19 cellular contexts compared by ENCODE assay signal in genomic region chr13:76286178-76286577, GRCh38.
DNase-seq lines count a peak whose midpoint lies in the region; FAIRE-seq and TF ChIP-seq lines count a peak whose summit lies in the region.
"Had no signal": no experiment of that assay in that cellular context is flagged by ENCODE, and none has a peak within 500 bp of the region (broad histone marks: within the 10 kb centered on the region; RNA-seq: fewer than 3 reads in every experiment).

No MANE protein-coding gene starts in this region.

- POLR2A ChIA-PET in BJ (lab: Charles Lee), result no interaction called here

- no peak overlapping the region for H3K56ac ChIP-seq in mesendoderm (ENCODE audit: low read length)

- FAIRE-seq in astrocyte (lab: Jason Lieb, UNC) (no peak), kidney (lab: Jason Lieb, UNC) (no peak)
- FAIRE-seq: keratinocyte had no signal

- H3K79me2 ChIP-seq in astrocyte (ENCODE audit: insufficient read depth, low read length), result no peaks in the 10 kb centered on the region
- no peaks in the 10 kb centered on the region for H3K79me2 ChIP-seq in mesendoderm (ENCODE audit: control insufficient read depth, insufficient read depth, low read length)

- H2BK120ac ChIP-seq in mesendoderm (ENCODE audit: low read depth, low read length), result no peak overlapping the region

- no peaks in the 10 kb centered on the region for H3K36me3 Mint-ChIP-seq in astrocyte (ENCODE audit: low read depth, unreplicated experiment)

- H3K4me3 Mint-ChIP-seq in astrocyte (ENCODE audit: unreplicated experiment), result no peak overlapping the region
- H3K4me3 Mint-ChIP-seq: activated B cell treated with CpG ODN at 0.5 μM for 24 hours, GM23338, T-helper 17 cell had no signal

- H3K23ac ChIP-seq in mesendoderm (ENCODE audit: low read length), result no peak overlapping the region

- peak; percentile 55 for DNase-seq in BJ (ENCODE audit: low read depth)
- DNase-seq in astrocyte (ENCODE audit: low read depth), result peak; percentile 73
- DNase-seq in fibroblast of the aortic adventitia (ENCODE audit: low read depth), result peak; percentile 90
- DNase-seq in mesendoderm, result no peak
- no peak for DNase-seq in kidney
- no peak for DNase-seq in KBM-7
- no peak for DNase-seq in NCI-H1105 (lab: John Stamatoyannopoulos, UW)
- DNase-seq: activated B cell treated with CpG ODN at 0.5 μM for 24 hours; colonic mucosa; MV-4-11; NCI-H526 treated with DMSO at 0.1 percent for 48 hours; SIG-M5; sigmoid colon; stimulated activated CD4-positive, alpha-beta T cell treated with anti-CD3 and anti-CD28 coated beads, Interleukin-2, amount 100 ng/mL, for 48 hours; T-helper 17 cell had no signal

- H3K9me3 ChIP-seq in astrocyte (ENCODE audit: insufficient read depth, low read depth, low read length) (no peaks in the 10 kb centered on the region), skeletal muscle satellite cell (replicated peaks; ENCODE audit: low read length) (no peaks in the 10 kb centered on the region), kidney (ENCODE audit: control insufficient read depth in 1 of 2, low read length in 2 of 2) (no peaks in the 10 kb centered on the region)
- H3K9me3 ChIP-seq: colonic mucosa, sigmoid colon had no signal

- H2BK5ac ChIP-seq in mesendoderm (ENCODE audit: low read length), result no peak overlapping the region

- H3K4me3 ChIP-seq in BJ (ENCODE audit: low read depth, low read length) (no peak overlapping the region), astrocyte (ENCODE audit: insufficient read depth, low read depth, low read length) (no peak overlapping the region), fibroblast of the aortic adventitia (ENCODE audit: low read depth, low read length) (no peak overlapping the region), skeletal muscle satellite cell (ENCODE audit: low read length) (no peak overlapping the region), mesendoderm (ENCODE audit: low read length) (no peak overlapping the region), kidney (ENCODE audit: low read length in 2 of 2) (no peak overlapping the region)
- H3K4me3 ChIP-seq: BLaER1 treated with 17β-estradiol and CSF1 and Interleukin-3, amounts not matched to agents 10 nM and 100 nM; colonic mucosa; GM23338; sigmoid colon had no signal

- no CpG with 5 or more reads among the region's 4 CpGs for WGBS in mesendoderm (ENCODE audit: extremely low coverage, insufficient coverage, low lambda C conversion rate)

- H4K8ac ChIP-seq in mesendoderm (ENCODE audit: low read depth, low read length), result no peak overlapping the region

- H3K9ac ChIP-seq in astrocyte (ENCODE audit: low read length) (no peak overlapping the region), skeletal muscle satellite cell (ENCODE audit: low read depth, low read length) (peak overlapping the region; percentile 52), mesendoderm (ENCODE audit: low read length) (no peak overlapping the region), kidney (ENCODE audit: low read length in 2 of 2) (no peak overlapping the region)
- H3K9ac ChIP-seq: BLaER1 treated with 17β-estradiol and CSF1 and Interleukin-3, amounts not matched to agents 10 nM and 100 nM had no signal

- H3K4me1 ChIP-seq in astrocyte (ENCODE audit: insufficient read depth, low read length), result peaks cover 3% of the 10 kb centered on the region
- peaks cover 17% of the 10 kb centered on the region for H3K4me1 ChIP-seq in skeletal muscle satellite cell (ENCODE audit: control insufficient read depth, insufficient read depth, low read length)
- no peaks in the 10 kb centered on the region for H3K4me1 ChIP-seq in mesendoderm (ENCODE audit: control insufficient read depth, low read depth, low read length)
- no peaks in the 10 kb centered on the region for H3K4me1 ChIP-seq in kidney (ENCODE audit: control insufficient read depth in 1 of 2, insufficient read depth in 1 of 2, low read depth in 1 of 2, low read length in 2 of 2)
- H3K4me1 ChIP-seq: BLaER1 treated with 17β-estradiol and CSF1 and Interleukin-3, amounts not matched to agents 10 nM and 100 nM; colonic mucosa; sigmoid colon had no signal

- H3K27ac Mint-ChIP-seq in astrocyte (ENCODE audit: unreplicated experiment), result no peak overlapping the region
- H3K27ac Mint-ChIP-seq: activated B cell treated with CpG ODN at 0.5 μM for 24 hours, GM23338, T-helper 17 cell had no signal

- in situ Hi-C loops in KBM-7 (cut with MboI; ENCODE audit: low pct_unique_long_range_greater_than_20kb, low sequenced_read_pairs), result no loop called here

- no peaks in the 10 kb centered on the region for H3K36me3 ChIP-seq in BJ (ENCODE audit: control insufficient read depth, insufficient read depth, low read length)
- no peaks in the 10 kb centered on the region for H3K36me3 ChIP-seq in astrocyte (ENCODE audit: insufficient read depth, low read length)
- H3K36me3 ChIP-seq in skeletal muscle satellite cell (ENCODE audit: insufficient read depth, low read length), result no peaks in the 10 kb centered on the region
- no peaks in the 10 kb centered on the region for H3K36me3 ChIP-seq in mesendoderm (ENCODE audit: control insufficient read depth, insufficient read depth, low read length)
- no peaks in the 10 kb centered on the region for H3K36me3 ChIP-seq in kidney (ENCODE audit: control insufficient read depth in 1 of 2, insufficient read depth in 2 of 2, low read length in 2 of 2)
- H3K36me3 ChIP-seq: BLaER1 treated with 17β-estradiol and CSF1 and Interleukin-3, amounts not matched to agents 10 nM and 100 nM; colonic mucosa; sigmoid colon had no signal

- TF ChIP-seq CTCF in BJ (IDR thresholded peaks at IDR 0.05; ENCODE audit: insufficient read depth, low read depth, low read length), result no peak
- no peak for TF ChIP-seq CTCF in astrocyte (IDR thresholded peaks at IDR 0.05; ENCODE audit: insufficient read depth, low read depth, low read length)
- no peak for TF ChIP-seq CTCF in fibroblast of the aortic adventitia (IDR thresholded peaks at IDR 0.05; ENCODE audit: insufficient read depth, low read length)
- TF ChIP-seq CTCF in kidney (IDR thresholded peaks at IDR 0.05; ENCODE audit: borderline replicate concordance, extremely low read depth, insufficient read depth), result no peak

- intact Hi-C loops in kidney (cut with DNase I), result no loop called here

- H3K27ac ChIP-seq in astrocyte (ENCODE audit: low read depth, low read length) (no peak overlapping the region), mesendoderm (ENCODE audit: low read depth, low read length) (no peak overlapping the region), kidney (ENCODE audit: low read depth in 2 of 2, low read length in 2 of 2) (no peak overlapping the region)
- H3K27ac ChIP-seq: BLaER1 treated with 17β-estradiol and CSF1 and Interleukin-3, amounts not matched to agents 10 nM and 100 nM; colonic mucosa had no signal

- CTCF ChIA-PET in BJ (lab: Yijun Ruan, JAX), result no interaction called here

- no peaks in the 10 kb centered on the region for H4K20me1 ChIP-seq in astrocyte (ENCODE audit: insufficient read depth, low read length)
- H4K20me1 ChIP-seq: BLaER1 treated with 17β-estradiol and CSF1 and Interleukin-3, amounts not matched to agents 10 nM and 100 nM had no signal

- no peak overlapping the region for H4K5ac ChIP-seq in mesendoderm (ENCODE audit: low read length)

- H3K27me3 Mint-ChIP-seq in astrocyte (ENCODE audit: low read depth, unreplicated experiment), result no peaks in the 10 kb centered on the region
- H3K27me3 Mint-ChIP-seq: activated B cell treated with CpG ODN at 0.5 μM for 24 hours, T-helper 17 cell had no signal

- no peak overlapping the region for H2AFZ ChIP-seq in astrocyte (ENCODE audit: low read depth, low read length)
- H2AFZ ChIP-seq: GM23338 had no signal

- H2AK5ac ChIP-seq in mesendoderm (ENCODE audit: low read length), result no peak overlapping the region

- no peak overlapping the region for H3K18ac ChIP-seq in mesendoderm (ENCODE audit: low read length)

- H3K79me1 ChIP-seq in mesendoderm (ENCODE audit: low read length), result no peaks in the 10 kb centered on the region

- H3K4ac ChIP-seq in mesendoderm (ENCODE audit: low read depth, low read length), result no peak overlapping the region

- no peak overlapping the region for H2BK15ac ChIP-seq in mesendoderm (replicated peaks; ENCODE audit: low read depth)

- H3K27me3 ChIP-seq in BJ (ENCODE audit: control insufficient read depth, insufficient read depth, low read length) (no peaks in the 10 kb centered on the region), astrocyte (ENCODE audit: insufficient read depth, low read length) (no peaks in the 10 kb centered on the region), skeletal muscle satellite cell (ENCODE audit: control insufficient read depth, insufficient read depth, low read length) (no peaks in the 10 kb centered on the region), mesendoderm (ENCODE audit: insufficient read depth, low read length, poor library complexity) (no peaks in the 10 kb centered on the region)
- H3K27me3 ChIP-seq: BLaER1 treated with 17β-estradiol and CSF1 and Interleukin-3, amounts not matched to agents 10 nM and 100 nM; colonic mucosa; sigmoid colon had no signal

- H3K4me2 ChIP-seq in astrocyte (ENCODE audit: low read length) (peak overlapping the region; percentile 10), skeletal muscle satellite cell (ENCODE audit: low read length) (peak overlapping the region; percentile 17), mesendoderm (ENCODE audit: low read length) (no peak overlapping the region)
- H3K4me2 ChIP-seq: BLaER1 treated with 17β-estradiol and CSF1 and Interleukin-3, amounts not matched to agents 10 nM and 100 nM; GM23338 had no signal

- peaks cover 6% of the 10 kb centered on the region for H3K9me3 Mint-ChIP-seq in astrocyte (ENCODE audit: unreplicated experiment)
- H3K9me3 Mint-ChIP-seq: activated B cell treated with CpG ODN at 0.5 μM for 24 hours had no signal

- H3K4me1 Mint-ChIP-seq in astrocyte (ENCODE audit: low read depth, unreplicated experiment), result peaks cover 14% of the 10 kb centered on the region
- H3K4me1 Mint-ChIP-seq: activated B cell treated with CpG ODN at 0.5 μM for 24 hours, T-helper 17 cell had no signal

Comparison
In these comparisons a context has a peak if more than half of its experiments do, and no peak if none do; other contexts are left out.
1. DNase-seq: peak in BJ (single experiment), astrocyte (single experiment) and fibroblast of the aortic adventitia (single experiment); none in mesendoderm (single experiment), kidney (single experiment), KBM-7 (single experiment) and NCI-H1105 (single experiment).